3 cellular contexts compared by ENCODE assay signal in the genomic region with DNA sequence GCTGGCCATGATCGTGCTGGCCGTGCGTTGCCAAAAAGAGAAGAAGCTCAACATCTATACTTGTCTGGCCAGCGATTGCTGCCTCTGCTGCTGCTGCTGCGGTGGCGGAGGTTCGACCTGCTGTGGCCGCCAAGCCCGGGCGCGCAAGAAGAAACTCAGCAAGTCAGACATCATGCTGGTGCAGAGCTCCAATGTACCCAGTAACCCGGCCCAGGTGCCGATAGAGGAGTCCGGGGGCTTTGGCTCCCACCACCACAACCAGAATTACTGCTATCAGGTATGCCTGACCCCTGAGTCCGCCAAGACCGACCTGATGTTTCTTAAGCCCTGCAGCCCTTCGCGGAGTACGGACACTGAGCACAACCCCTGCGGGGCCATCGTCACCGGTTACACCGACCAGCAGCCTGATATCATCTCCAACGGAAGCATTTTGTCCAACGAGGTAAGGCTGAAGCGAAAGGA.
TF ChIP-seq lines count a peak whose summit lies in the region.

No MANE protein-coding gene starts in this region.

TF ChIP-seq in A549, 52 proteins besides CTCF, POLR2A, EP300 and RAD21:
- no peak for TF ChIP-seq NPAS2 (CRISPR knock-in tag; IDR thresholded peaks at IDR 0.05; ENCODE audit: borderline replicate concordance)
- TF ChIP-seq JUNB (IDR thresholded peaks at IDR 0.05) = no peak
- TF ChIP-seq MAZ (IDR thresholded peaks at IDR 0.05; ENCODE audit: borderline replicate concordance, low read depth, low read length) = no peak
- no peak for TF ChIP-seq POLR2AphosphoS2 (conservative IDR thresholded peaks at IDR 0.05; ENCODE audit: low read length)
- TF ChIP-seq, protein P1, sequence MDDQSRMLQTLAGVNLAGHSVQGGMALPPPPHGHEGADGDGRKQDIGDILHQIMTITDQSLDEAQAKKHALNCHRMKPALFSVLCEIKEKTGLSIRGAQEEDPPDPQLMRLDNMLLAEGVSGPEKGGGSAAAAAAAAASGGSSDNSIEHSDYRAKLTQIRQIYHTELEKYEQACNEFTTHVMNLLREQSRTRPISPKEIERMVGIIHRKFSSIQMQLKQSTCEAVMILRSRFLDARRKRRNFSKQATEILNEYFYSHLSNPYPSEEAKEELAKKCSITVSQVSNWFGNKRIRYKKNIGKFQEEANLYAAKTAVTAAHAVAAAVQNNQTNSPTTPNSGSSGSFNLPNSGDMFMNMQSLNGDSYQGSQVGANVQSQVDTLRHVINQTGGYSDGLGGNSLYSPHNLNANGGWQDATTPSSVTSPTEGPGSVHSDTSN (IDR thresholded peaks at IDR 0.05) = no peak
- no peak for TF ChIP-seq BHLHE40 (IDR thresholded peaks at IDR 0.05; ENCODE audit: low read depth, low read length)
- TF ChIP-seq CBX2 (IDR thresholded peaks at IDR 0.05; ENCODE audit: borderline replicate concordance, low read depth) = no peak

TF ChIP-seq in GM23338, 12 proteins besides CTCF, POLR2A, EP300 and RAD21:
- TF ChIP-seq EZH2phosphoT487 (IDR thresholded peaks at IDR 0.05; ENCODE audit: unreplicated experiment) = no peak
- peak; percentile 74 for TF ChIP-seq EZH2 (IDR thresholded peaks at IDR 0.05; ENCODE audit: low read depth, unreplicated experiment)

TF ChIP-seq in H1, 55 proteins besides CTCF, POLR2A, EP300 and RAD21:
- TF ChIP-seq PHF8 (conservative IDR thresholded peaks at IDR 0.05; ENCODE audit: low read depth, low read length) = no peak
- TF ChIP-seq EZH2 (IDR thresholded peaks at IDR 0.05; ENCODE audit: low read depth, low read length, severe bottlenecking) = peak; percentile 55
- TF ChIP-seq SUZ12 (IDR thresholded peaks at IDR 0.05; ENCODE audit: low read length) = peak; percentile 64; the same call in 1 of the 2 replicates
- TF ChIP-seq SIRT6 (IDR thresholded peaks at IDR 0.05; ENCODE audit: low read length) = no peak
- TF ChIP-seq, protein P2, sequence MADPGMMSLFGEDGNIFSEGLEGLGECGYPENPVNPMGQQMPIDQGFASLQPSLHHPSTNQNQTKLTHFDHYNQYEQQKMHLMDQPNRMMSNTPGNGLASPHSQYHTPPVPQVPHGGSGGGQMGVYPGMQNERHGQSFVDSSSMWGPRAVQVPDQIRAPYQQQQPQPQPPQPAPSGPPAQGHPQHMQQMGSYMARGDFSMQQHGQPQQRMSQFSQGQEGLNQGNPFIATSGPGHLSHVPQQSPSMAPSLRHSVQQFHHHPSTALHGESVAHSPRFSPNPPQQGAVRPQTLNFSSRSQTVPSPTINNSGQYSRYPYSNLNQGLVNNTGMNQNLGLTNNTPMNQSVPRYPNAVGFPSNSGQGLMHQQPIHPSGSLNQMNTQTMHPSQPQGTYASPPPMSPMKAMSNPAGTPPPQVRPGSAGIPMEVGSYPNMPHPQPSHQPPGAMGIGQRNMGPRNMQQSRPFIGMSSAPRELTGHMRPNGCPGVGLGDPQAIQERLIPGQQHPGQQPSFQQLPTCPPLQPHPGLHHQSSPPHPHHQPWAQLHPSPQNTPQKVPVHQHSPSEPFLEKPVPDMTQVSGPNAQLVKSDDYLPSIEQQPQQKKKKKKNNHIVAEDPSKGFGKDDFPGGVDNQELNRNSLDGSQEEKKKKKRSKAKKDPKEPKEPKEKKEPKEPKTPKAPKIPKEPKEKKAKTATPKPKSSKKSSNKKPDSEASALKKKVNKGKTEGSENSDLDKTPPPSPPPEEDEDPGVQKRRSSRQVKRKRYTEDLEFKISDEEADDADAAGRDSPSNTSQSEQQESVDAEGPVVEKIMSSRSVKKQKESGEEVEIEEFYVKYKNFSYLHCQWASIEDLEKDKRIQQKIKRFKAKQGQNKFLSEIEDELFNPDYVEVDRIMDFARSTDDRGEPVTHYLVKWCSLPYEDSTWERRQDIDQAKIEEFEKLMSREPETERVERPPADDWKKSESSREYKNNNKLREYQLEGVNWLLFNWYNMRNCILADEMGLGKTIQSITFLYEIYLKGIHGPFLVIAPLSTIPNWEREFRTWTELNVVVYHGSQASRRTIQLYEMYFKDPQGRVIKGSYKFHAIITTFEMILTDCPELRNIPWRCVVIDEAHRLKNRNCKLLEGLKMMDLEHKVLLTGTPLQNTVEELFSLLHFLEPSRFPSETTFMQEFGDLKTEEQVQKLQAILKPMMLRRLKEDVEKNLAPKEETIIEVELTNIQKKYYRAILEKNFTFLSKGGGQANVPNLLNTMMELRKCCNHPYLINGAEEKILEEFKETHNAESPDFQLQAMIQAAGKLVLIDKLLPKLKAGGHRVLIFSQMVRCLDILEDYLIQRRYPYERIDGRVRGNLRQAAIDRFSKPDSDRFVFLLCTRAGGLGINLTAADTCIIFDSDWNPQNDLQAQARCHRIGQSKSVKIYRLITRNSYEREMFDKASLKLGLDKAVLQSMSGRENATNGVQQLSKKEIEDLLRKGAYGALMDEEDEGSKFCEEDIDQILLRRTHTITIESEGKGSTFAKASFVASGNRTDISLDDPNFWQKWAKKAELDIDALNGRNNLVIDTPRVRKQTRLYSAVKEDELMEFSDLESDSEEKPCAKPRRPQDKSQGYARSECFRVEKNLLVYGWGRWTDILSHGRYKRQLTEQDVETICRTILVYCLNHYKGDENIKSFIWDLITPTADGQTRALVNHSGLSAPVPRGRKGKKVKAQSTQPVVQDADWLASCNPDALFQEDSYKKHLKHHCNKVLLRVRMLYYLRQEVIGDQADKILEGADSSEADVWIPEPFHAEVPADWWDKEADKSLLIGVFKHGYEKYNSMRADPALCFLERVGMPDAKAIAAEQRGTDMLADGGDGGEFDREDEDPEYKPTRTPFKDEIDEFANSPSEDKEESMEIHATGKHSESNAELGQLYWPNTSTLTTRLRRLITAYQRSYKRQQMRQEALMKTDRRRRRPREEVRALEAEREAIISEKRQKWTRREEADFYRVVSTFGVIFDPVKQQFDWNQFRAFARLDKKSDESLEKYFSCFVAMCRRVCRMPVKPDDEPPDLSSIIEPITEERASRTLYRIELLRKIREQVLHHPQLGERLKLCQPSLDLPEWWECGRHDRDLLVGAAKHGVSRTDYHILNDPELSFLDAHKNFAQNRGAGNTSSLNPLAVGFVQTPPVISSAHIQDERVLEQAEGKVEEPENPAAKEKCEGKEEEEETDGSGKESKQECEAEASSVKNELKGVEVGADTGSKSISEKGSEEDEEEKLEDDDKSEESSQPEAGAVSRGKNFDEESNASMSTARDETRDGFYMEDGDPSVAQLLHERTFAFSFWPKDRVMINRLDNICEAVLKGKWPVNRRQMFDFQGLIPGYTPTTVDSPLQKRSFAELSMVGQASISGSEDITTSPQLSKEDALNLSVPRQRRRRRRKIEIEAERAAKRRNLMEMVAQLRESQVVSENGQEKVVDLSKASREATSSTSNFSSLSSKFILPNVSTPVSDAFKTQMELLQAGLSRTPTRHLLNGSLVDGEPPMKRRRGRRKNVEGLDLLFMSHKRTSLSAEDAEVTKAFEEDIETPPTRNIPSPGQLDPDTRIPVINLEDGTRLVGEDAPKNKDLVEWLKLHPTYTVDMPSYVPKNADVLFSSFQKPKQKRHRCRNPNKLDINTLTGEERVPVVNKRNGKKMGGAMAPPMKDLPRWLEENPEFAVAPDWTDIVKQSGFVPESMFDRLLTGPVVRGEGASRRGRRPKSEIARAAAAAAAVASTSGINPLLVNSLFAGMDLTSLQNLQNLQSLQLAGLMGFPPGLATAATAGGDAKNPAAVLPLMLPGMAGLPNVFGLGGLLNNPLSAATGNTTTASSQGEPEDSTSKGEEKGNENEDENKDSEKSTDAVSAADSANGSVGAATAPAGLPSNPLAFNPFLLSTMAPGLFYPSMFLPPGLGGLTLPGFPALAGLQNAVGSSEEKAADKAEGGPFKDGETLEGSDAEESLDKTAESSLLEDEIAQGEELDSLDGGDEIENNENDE (IDR thresholded peaks at IDR 0.05; ENCODE audit: insufficient replicate concordance, low read length) = no peak
- no peak for TF ChIP-seq JUN (IDR thresholded peaks at IDR 0.05; ENCODE audit: low read depth, low read length)
- TF ChIP-seq GTF2F1 (IDR thresholded peaks at IDR 0.05; ENCODE audit: borderline replicate concordance, low read depth, low read length) = no peak
- TF ChIP-seq MAFK (IDR thresholded peaks at IDR 0.05; ENCODE audit: low read depth, low read length) = no peak
- no peak for TF ChIP-seq NRF1 (IDR thresholded peaks at IDR 0.05; ENCODE audit: low read depth, low read length)
- TF ChIP-seq, protein P3, sequence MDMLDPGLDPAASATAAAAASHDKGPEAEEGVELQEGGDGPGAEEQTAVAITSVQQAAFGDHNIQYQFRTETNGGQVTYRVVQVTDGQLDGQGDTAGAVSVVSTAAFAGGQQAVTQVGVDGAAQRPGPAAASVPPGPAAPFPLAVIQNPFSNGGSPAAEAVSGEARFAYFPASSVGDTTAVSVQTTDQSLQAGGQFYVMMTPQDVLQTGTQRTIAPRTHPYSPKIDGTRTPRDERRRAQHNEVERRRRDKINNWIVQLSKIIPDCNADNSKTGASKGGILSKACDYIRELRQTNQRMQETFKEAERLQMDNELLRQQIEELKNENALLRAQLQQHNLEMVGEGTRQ (IDR thresholded peaks at IDR 0.05; ENCODE audit: low read length) = no peak
- TF ChIP-seq, protein P4, sequence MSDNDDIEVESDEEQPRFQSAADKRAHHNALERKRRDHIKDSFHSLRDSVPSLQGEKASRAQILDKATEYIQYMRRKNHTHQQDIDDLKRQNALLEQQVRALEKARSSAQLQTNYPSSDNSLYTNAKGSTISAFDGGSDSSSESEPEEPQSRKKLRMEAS (IDR thresholded peaks at IDR 0.05) = no peak
- TF ChIP-seq RNF2 (IDR thresholded peaks at IDR 0.05; ENCODE audit: borderline replicate concordance, low read depth, low read length, missing control alignments, poor library complexity, severe bottlenecking) = no peak
- TF ChIP-seq CTBP2 (IDR thresholded peaks at IDR 0.05; ENCODE audit: borderline replicate concordance, insufficient read depth, insufficient read length, low read length) = peak; percentile 23
- no peak for TF ChIP-seq ASH2L (IDR thresholded peaks at IDR 0.05; ENCODE audit: low read length)
- TF ChIP-seq SIX5 (IDR thresholded peaks at IDR 0.05; ENCODE audit: low read depth, low read length) = no peak
- TF ChIP-seq, protein P5, sequence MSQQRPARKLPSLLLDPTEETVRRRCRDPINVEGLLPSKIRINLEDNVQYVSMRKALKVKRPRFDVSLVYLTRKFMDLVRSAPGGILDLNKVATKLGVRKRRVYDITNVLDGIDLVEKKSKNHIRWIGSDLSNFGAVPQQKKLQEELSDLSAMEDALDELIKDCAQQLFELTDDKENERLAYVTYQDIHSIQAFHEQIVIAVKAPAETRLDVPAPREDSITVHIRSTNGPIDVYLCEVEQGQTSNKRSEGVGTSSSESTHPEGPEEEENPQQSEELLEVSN (IDR thresholded peaks at IDR 0.05) = no peak
- no peak for TF ChIP-seq YY1 (IDR thresholded peaks at IDR 0.05; ENCODE audit: low read depth, low read length)
- TF ChIP-seq BACH1 (IDR thresholded peaks at IDR 0.05; ENCODE audit: low read length) = no peak
- peak; percentile 15 for TF ChIP-seq KDM4A (IDR thresholded peaks at IDR 0.05; ENCODE audit: low read depth, low read length, severe bottlenecking)
- no peak for TF ChIP-seq FOSL1 (IDR thresholded peaks at IDR 0.05; ENCODE audit: insufficient read depth, low read depth, low read length)
- no peak for TF ChIP-seq POLR2AphosphoS5 (IDR thresholded peaks at IDR 0.05; ENCODE audit: low read depth, low read length)
- no peak for TF ChIP-seq POU5F1 (IDR thresholded peaks at IDR 0.05; ENCODE audit: low read depth, low read length)
- no peak for TF ChIP-seq KDM5A (IDR thresholded peaks at IDR 0.05; ENCODE audit: low read length)
- no peak for TF ChIP-seq ATF3 (IDR thresholded peaks at IDR 0.05; ENCODE audit: insufficient read depth, low read depth, low read length)
- no peak for TF ChIP-seq SRF (IDR thresholded peaks at IDR 0.05; ENCODE audit: low read depth, low read length)
